1 cellular context compared by ENCODE assay signal in genomic region chr3:9405756-9406155, GRCh38.
TF ChIP-seq lines count a peak whose summit lies in the region.

No MANE protein-coding gene starts in this region.

TF ChIP-seq in GM23338, 12 proteins besides CTCF, POLR2A, EP300 and RAD21:
- TF ChIP-seq ZNF462 (CRISPR knock-in tag; IDR thresholded peaks at IDR 0.05) (no peak), ETS1 (IDR thresholded peaks at IDR 0.05) (no peak), ZNF331 (CRISPR knock-in tag; IDR thresholded peaks at IDR 0.05; ENCODE audit: low read depth) (no peak), ZNF114 (CRISPR knock-in tag; IDR thresholded peaks at IDR 0.05) (no peak)
